ENCODE assay signal across 1 cellular context in the genomic region with DNA sequence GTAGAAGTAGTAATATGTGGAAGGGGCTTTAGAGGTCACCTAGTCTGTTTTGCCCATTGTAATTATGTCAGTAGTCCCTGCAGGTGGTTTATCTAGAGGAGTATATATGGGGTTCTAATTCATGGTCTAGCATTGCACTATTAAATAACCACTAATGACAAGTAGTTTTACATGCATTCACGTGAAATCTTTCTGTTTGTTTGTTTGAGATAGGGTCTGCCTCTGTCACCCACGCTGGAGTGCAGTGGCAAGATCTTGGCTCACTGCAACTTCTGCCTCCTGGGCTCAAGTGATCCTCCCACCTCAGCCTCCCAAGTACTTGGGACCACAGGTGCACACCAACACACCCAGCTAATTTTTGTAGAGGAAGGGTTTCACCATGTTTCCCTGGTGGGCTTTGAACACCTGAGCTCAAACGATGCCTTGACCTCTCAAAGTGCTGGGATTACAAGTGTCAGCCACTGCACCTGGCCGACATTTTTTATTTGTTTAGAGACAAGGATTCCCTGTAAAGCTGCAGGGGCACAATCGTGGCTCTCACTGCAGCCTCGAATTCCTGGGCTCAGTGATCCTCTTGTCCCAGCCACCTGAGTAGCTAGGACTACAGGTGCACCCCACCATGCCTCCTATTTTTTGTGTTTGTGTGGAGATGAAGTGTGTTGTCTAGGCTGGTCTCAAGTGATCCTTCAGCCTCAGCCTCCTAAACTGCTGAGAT.
TF ChIP-seq lines count a peak whose summit lies in the region.

No MANE protein-coding gene starts in this region.

TF ChIP-seq in HEK293, 187 proteins besides CTCF, POLR2A, EP300 and RAD21 (continued from another document):
- TF ChIP-seq PRDM6 (tag by site-specific recombination; IDR thresholded peaks at IDR 0.05) (0 out of 2 replicates have a peak, but pooled peaks have one; percentile 40), ZNF501 (tag by site-specific recombination; IDR thresholded peaks at IDR 0.05) (no peak), TCF7L2 (IDR thresholded peaks at IDR 0.05; ENCODE audit: borderline replicate concordance, low read depth, low read length) (no peak), ZSCAN16 (tag by site-specific recombination; IDR thresholded peaks at IDR 0.05) (no peak), ZNF16 (tag by site-specific recombination; IDR thresholded peaks at IDR 0.05; ENCODE audit: low read depth) (no peak), ZNF600 (tag by site-specific recombination; IDR thresholded peaks at IDR 0.05) (no peak)
- TF ChIP-seq, protein P1, sequence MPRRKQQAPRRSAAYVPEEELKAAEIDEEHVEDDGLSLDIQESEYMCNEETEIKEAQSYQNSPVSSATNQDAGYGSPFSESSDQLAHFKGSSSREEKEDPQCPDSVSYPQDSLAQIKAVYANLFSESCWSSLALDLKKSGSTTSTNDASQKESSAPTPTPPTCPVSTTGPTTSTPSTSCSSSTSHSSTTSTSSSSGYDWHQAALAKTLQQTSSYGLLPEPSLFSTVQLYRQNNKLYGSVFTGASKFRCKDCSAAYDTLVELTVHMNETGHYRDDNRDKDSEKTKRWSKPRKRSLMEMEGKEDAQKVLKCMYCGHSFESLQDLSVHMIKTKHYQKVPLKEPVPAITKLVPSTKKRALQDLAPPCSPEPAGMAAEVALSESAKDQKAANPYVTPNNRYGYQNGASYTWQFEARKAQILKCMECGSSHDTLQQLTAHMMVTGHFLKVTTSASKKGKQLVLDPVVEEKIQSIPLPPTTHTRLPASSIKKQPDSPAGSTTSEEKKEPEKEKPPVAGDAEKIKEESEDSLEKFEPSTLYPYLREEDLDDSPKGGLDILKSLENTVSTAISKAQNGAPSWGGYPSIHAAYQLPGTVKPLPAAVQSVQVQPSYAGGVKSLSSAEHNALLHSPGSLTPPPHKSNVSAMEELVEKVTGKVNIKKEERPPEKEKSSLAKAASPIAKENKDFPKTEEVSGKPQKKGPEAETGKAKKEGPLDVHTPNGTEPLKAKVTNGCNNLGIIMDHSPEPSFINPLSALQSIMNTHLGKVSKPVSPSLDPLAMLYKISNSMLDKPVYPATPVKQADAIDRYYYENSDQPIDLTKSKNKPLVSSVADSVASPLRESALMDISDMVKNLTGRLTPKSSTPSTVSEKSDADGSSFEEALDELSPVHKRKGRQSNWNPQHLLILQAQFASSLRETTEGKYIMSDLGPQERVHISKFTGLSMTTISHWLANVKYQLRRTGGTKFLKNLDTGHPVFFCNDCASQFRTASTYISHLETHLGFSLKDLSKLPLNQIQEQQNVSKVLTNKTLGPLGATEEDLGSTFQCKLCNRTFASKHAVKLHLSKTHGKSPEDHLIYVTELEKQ (tag by site-specific recombination; IDR thresholded peaks at IDR 0.05; ENCODE audit: borderline replicate concordance): no peak
TF ChIP-seq in HEK293: peak in this region for 8.
